Comparison of ENCODE assay signal across 19 cellular contexts in the genomic region with DNA sequence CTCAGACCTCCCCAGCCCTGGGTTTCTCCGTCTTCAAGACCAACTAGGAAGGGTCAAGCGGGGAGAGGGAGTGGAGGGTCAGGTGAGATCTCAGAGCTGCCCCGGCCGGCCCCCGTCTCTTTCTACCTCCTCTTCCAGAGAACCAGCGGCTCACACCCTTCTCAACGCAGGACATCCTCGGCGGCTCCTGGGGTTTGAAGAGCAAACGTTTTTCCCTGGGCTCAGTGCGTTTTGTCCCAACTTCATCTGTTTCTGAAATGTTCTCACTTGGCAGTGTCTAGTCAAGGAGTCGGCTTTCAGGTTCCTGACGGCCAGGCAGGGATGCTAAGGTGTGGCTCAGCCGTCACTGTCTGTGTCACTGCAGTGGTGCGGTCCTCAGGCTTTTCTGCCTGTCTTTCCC.
"Had no signal": no experiment of that assay in that cellular context is flagged by ENCODE, and none has a peak within 500 bp of the region (broad histone marks: within the 10 kb centered on the region; RNA-seq: fewer than 3 reads in every experiment).

No MANE protein-coding gene starts in this region.

- FAIRE-seq: bronchial epithelial cell, colon had no signal

- H3K9me3 ChIP-seq: neutrophil, ovary, tibial artery, upper lobe of right lung had no signal

- H3K27me3 ChIP-seq: ovary, tibial artery, upper lobe of right lung had no signal

- H3K36me3 ChIP-seq: neutrophil, ovary, upper lobe of right lung had no signal

- H3K27ac ChIP-seq: neutrophil, ovary, tibial artery, upper lobe of right lung had no signal

- H3K4me3 Mint-ChIP-seq: endodermal cell; nephron progenitor cell; stimulated activated effector memory CD8-positive, alpha-beta T cell treated with anti-CD3 and anti-CD28 coated beads, Interleukin-12 subunit alpha, Interleukin-12 subunit beta, amount 100 ng/mL, for 72 hours; stimulated activated naive CD8-positive, alpha-beta T cell treated with anti-CD3 and anti-CD28 coated beads, Interleukin-15, Interleukin-2, amounts not matched to agents 100 ng/mL and 50 ng/mL, for 24 hours had no signal

- H3K9me3 Mint-ChIP-seq: endodermal cell; nephron progenitor cell; stimulated activated effector memory CD8-positive, alpha-beta T cell treated with anti-CD3 and anti-CD28 coated beads, Interleukin-12 subunit alpha, Interleukin-12 subunit beta, amount 100 ng/mL, for 72 hours; stimulated activated naive CD8-positive, alpha-beta T cell treated with anti-CD3 and anti-CD28 coated beads, Interleukin-15, Interleukin-2, amounts not matched to agents 100 ng/mL and 50 ng/mL, for 24 hours had no signal

- DNase-seq: effector CD4-positive, alpha-beta T cell; endodermal cell; foreskin melanocyte; left colon; mesendoderm; naive thymus-derived CD4-positive, alpha-beta T cell; nephron progenitor cell; ovary; right cardiac atrium; stimulated activated CD4-positive, alpha-beta T cell treated with anti-CD3 and anti-CD28 coated beads, Interleukin-4, amount 100 ng/mL, for 1 hour; stimulated activated CD8-positive, alpha-beta memory T cell treated with anti-CD3 and anti-CD28 coated beads, Interleukin-4, amount 100 ng/mL, for 48 hours; tibial artery; upper lobe of right lung had no signal

- H3K36me3 Mint-ChIP-seq: naive thymus-derived CD4-positive, alpha-beta T cell; stimulated activated effector memory CD8-positive, alpha-beta T cell treated with anti-CD3 and anti-CD28 coated beads, Interleukin-12 subunit alpha, Interleukin-12 subunit beta, amount 100 ng/mL, for 72 hours had no signal

- H3K27ac Mint-ChIP-seq: endodermal cell; naive thymus-derived CD4-positive, alpha-beta T cell; nephron progenitor cell; stimulated activated effector memory CD8-positive, alpha-beta T cell treated with anti-CD3 and anti-CD28 coated beads, Interleukin-12 subunit alpha, Interleukin-12 subunit beta, amount 100 ng/mL, for 72 hours; stimulated activated naive CD8-positive, alpha-beta T cell treated with anti-CD3 and anti-CD28 coated beads, Interleukin-15, Interleukin-2, amounts not matched to agents 100 ng/mL and 50 ng/mL, for 24 hours had no signal

- H3K4me3 ChIP-seq: ovary, smooth muscle cell, tibial artery, upper lobe of right lung had no signal

- ATAC-seq: left colon; stimulated activated effector memory CD8-positive, alpha-beta T cell treated with anti-CD3 and anti-CD28 coated beads, Interleukin-12 subunit alpha, Interleukin-12 subunit beta, amount 100 ng/mL, for 72 hours had no signal

- H3K4me1 ChIP-seq: tibial artery, upper lobe of right lung had no signal

- H3K4me1 Mint-ChIP-seq: endodermal cell; naive thymus-derived CD4-positive, alpha-beta T cell; stimulated activated effector memory CD8-positive, alpha-beta T cell treated with anti-CD3 and anti-CD28 coated beads, Interleukin-12 subunit alpha, Interleukin-12 subunit beta, amount 100 ng/mL, for 72 hours had no signal
